10 cellular contexts compared by ENCODE assay signal in the genomic region with DNA sequence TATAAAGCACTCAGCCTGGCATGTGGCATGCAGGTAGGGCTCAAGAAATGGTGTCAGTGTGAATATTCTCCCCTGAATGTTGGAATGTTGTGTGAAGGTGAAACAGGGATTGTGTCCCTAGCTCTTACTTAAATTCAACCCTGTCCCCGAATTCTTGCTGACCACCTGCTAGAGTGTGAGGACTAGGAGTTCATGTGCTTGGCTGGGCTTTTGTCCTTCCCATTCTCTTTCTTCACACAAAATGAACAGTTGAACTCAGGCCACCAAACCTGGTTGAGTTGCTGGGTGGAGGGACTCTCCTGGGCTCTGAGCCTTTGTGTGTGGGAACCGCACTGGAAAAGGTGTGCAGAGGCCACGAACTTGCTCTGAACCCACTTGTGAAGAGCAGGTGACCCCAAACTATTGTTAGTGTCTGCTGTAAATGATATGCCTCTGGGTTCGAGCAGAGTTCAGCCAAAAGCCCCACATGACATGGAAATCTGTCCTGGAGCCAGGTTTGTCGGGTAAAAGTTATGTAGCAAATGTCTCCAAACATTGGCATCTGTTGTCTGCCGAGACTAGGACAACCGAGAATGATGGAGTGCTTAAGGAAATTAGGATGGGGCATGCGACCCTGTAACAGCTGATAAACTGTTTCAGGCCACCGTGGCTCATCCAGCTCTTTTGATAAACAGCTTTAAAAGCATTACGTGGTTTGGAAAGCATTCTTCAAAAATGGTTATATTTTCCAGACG.
A peak's percentile ranks its signal among the peaks of the same experiment; 100 is the strongest.
DNase-seq lines count a peak whose midpoint lies in the region; ATAC-seq and TF ChIP-seq lines count a peak whose summit lies in the region.
"Had no signal": no experiment of that assay in that cellular context is flagged by ENCODE, and none has a peak within 500 bp of the region (broad histone marks: within the 10 kb centered on the region; RNA-seq: fewer than 3 reads in every experiment).

No MANE protein-coding gene starts in this region.

- peak overlapping the region; percentile 96 for H3K4me2 ChIP-seq in BLaER1
- H3K4me2 ChIP-seq: neural progenitor cell had no signal

- peak overlapping the region; percentile 45 to 86 (median 75) for H3K4me3 Mint-ChIP-seq in naive thymus-derived CD8-positive, alpha-beta T cell
- H3K4me3 Mint-ChIP-seq: neural progenitor cell had no signal

- H3K4me3 ChIP-seq in BLaER1, result 0 out of 2 replicates have a peak overlapping the region, but pooled peaks have one; percentile 22
- no peak overlapping the region for H3K4me3 ChIP-seq in esophagus (ENCODE audit: low read depth in 1 of 2, low read length in 2 of 2)
- H3K4me3 ChIP-seq in ovary, result no peak overlapping the region
- H3K4me3 ChIP-seq: neural progenitor cell had no signal

- no peaks in the 10 kb centered on the region for H3K27me3 ChIP-seq in BLaER1
- H3K27me3 ChIP-seq in esophagus (ENCODE audit: control insufficient read depth in 1 of 2, insufficient read depth in 2 of 2, low read length in 2 of 2), result no peaks in the 10 kb centered on the region
- H3K27me3 ChIP-seq in ovary, result no peaks in the 10 kb centered on the region
- H3K27me3 ChIP-seq: neural progenitor cell had no signal

- 55% methylated on average over 11 of the region's 11 CpGs for WGBS in esophagus, 2 donors
- WGBS in ovary, 3 donors, result 29 to 34% (median 30%) methylated on average over 11 of the region's 11 CpGs

- TF ChIP-seq POLR2A in ovary (IDR thresholded peaks at IDR 0.05), result no peak

- peaks cover 44 to 93% (median 89%) of the 10 kb centered on the region in 4 donors for H3K4me1 Mint-ChIP-seq in naive thymus-derived CD8-positive, alpha-beta T cell

- no peak for TF ChIP-seq EP300 in ovary (IDR thresholded peaks at IDR 0.05)

- POLR2A ChIA-PET in naive thymus-derived CD8-positive, alpha-beta T cell (lab: Charles Lee), result interaction anchor here (1.3 to 14.4 kb wide), 7 partner anchors 8 to 145 kb away, joined by 3 to 211 read pairs (median 5); no protein-coding TSS in a partner anchor

- H3K36me3 Mint-ChIP-seq in naive thymus-derived CD8-positive, alpha-beta T cell, result no peaks in the 10 kb centered on the region

- DNase-seq in NCI-H2171 treated with DMSO at 0.1 percent for 48 hours (lab: John Stamatoyannopoulos, UW) (peak; percentile 62), iPS-NIHi11 (ENCODE audit: low spot score) (no peak), ovary (no peak), superior temporal gyrus (ENCODE audit: extremely low spot score) (no peak)
- DNase-seq in naive thymus-derived CD8-positive, alpha-beta T cell, result no peak
- DNase-seq in stimulated activated CD4-positive, alpha-beta T cell treated with anti-CD3 and anti-CD28 coated beads, Interleukin-2, amount 100 ng/mL, for 48 hours, result no peak
- DNase-seq: COR-L47 had no signal

- H3K4me1 ChIP-seq in BLaER1 (peaks cover 97% of the 10 kb centered on the region), esophagus (ENCODE audit: control insufficient read depth in 2 of 2, insufficient read depth in 2 of 2, low read length in 1 of 2) (peaks cover 4 to 13% of the 10 kb centered on the region in 2 donors), ovary (ENCODE audit: insufficient read depth) (peaks cover 20% of the 10 kb centered on the region)

- peak overlapping the region; percentile 90 to 97 (median 96) for H3K27ac Mint-ChIP-seq in naive thymus-derived CD8-positive, alpha-beta T cell

- ATAC-seq in naive thymus-derived CD8-positive, alpha-beta T cell, result no peak

- H3K9ac ChIP-seq in BLaER1, result peak overlapping the region; percentile 76; the same call in 1 of the 2 replicates
- H3K9ac ChIP-seq: neural progenitor cell had no signal

- no peaks in the 10 kb centered on the region for H3K9me3 Mint-ChIP-seq in naive thymus-derived CD8-positive, alpha-beta T cell
- H3K9me3 Mint-ChIP-seq: neural progenitor cell had no signal

- TF ChIP-seq CTCF in ovary (IDR thresholded peaks at IDR 0.05), result no peak

- H3K9me3 ChIP-seq in BLaER1 (peaks cover 13% of the 10 kb centered on the region; the same call in 1 of the 2 replicates), esophagus (ENCODE audit: control insufficient read depth in 2 of 2, insufficient read depth in 1 of 2, low read depth in 1 of 2, low read length in 1 of 2) (no peaks in the 10 kb centered on the region), ovary (no peaks in the 10 kb centered on the region)

- H3K27ac ChIP-seq in BLaER1, result peak overlapping the region; percentile 82
- H3K27ac ChIP-seq in esophagus (ENCODE audit: low read depth in 2 of 2, low read length in 1 of 2), result peak overlapping the region; percentile 74 to 95
- H3K27ac ChIP-seq in ovary, result peak overlapping the region in 1 of 2 donors; percentile 32
- H3K27ac ChIP-seq: neural progenitor cell had no signal

- H3K36me3 ChIP-seq in BLaER1, result peaks cover 6% of the 10 kb centered on the region; the same call in 1 of the 2 replicates
- no peaks in the 10 kb centered on the region for H3K36me3 ChIP-seq in esophagus (ENCODE audit: control insufficient read depth in 2 of 2, insufficient read depth in 2 of 2, low read length in 1 of 2)
- no peaks in the 10 kb centered on the region for H3K36me3 ChIP-seq in ovary
- H3K36me3 ChIP-seq: neural progenitor cell had no signal

- H3K27me3 Mint-ChIP-seq in naive thymus-derived CD8-positive, alpha-beta T cell, result no peaks in the 10 kb centered on the region

- H4K20me1 ChIP-seq in BLaER1, result no peaks in the 10 kb centered on the region

- intact Hi-C loops in ovary (cut with DNase I), result loop anchor here in 2 of 4 donors (10.0 kb wide), 3 partner anchors 71 to 141 kb away; a partner anchor contains a TSS
